ENCODE assay signal across 11 cellular contexts in genomic region chr6:56914791-56915658, GRCh38. TPM values are rescaled to one million over a fixed set of nuclear protein-coding genes. Genes with fewer than 3 reads are reported as not detected.
DNase-seq lines count a peak whose midpoint lies in the region; ATAC-seq and TF ChIP-seq lines count a peak whose summit lies in the region.
"Had no signal": no experiment of that assay in that cellular context is flagged by ENCODE, and none has a peak within 500 bp of the region (broad histone marks: within the 10 kb centered on the region; RNA-seq: fewer than 3 reads in every experiment).

No MANE protein-coding gene starts in this region.

- H3K79me2 ChIP-seq in GM23338 (replicated peaks; ENCODE audit: insufficient read depth) (no peaks in the 10 kb centered on the region), OCI-LY3 (ENCODE audit: low read length) (no peaks in the 10 kb centered on the region)

- no peak overlapping the region for H3K27ac Mint-ChIP-seq in GM23338
- no peak overlapping the region for H3K27ac Mint-ChIP-seq in activated naive CD8-positive, alpha-beta T cell treated with anti-CD3 and anti-CD28 coated beads for 36 hours
- H3K27ac Mint-ChIP-seq: activated naive CD4-positive, alpha-beta T cell treated with anti-CD3 and anti-CD28 coated beads, Interleukin-2, amount 50 U/mL, for 24 hours had no signal

- no peaks in the 10 kb centered on the region for H3K9me3 ChIP-seq in OCI-LY3 (ENCODE audit: insufficient read depth, low read length)
- no peaks in the 10 kb centered on the region for H3K9me3 ChIP-seq in left ventricle myocardium inferior (replicated peaks)
- H3K9me3 ChIP-seq: BLaER1, uterus had no signal

- H3K4me1 Mint-ChIP-seq in GM23338, result peaks cover 27% of the 10 kb centered on the region
- no peaks in the 10 kb centered on the region for H3K4me1 Mint-ChIP-seq in activated naive CD8-positive, alpha-beta T cell treated with anti-CD3 and anti-CD28 coated beads for 36 hours
- H3K4me1 Mint-ChIP-seq: activated naive CD4-positive, alpha-beta T cell treated with anti-CD3 and anti-CD28 coated beads, Interleukin-2, amount 50 U/mL, for 24 hours had no signal

- H3K4me3 Mint-ChIP-seq in GM23338, result no peak overlapping the region
- no peak overlapping the region for H3K4me3 Mint-ChIP-seq in activated naive CD8-positive, alpha-beta T cell treated with anti-CD3 and anti-CD28 coated beads for 36 hours
- H3K4me3 Mint-ChIP-seq: activated naive CD4-positive, alpha-beta T cell treated with anti-CD3 and anti-CD28 coated beads, Interleukin-2, amount 50 U/mL, for 24 hours had no signal

- peak overlapping the region; percentile 28; the same call in 1 of the 2 replicates for H2AFZ ChIP-seq in GM23338
- H2AFZ ChIP-seq in OCI-LY3 (ENCODE audit: low read depth, low read length), result peak overlapping the region; percentile 61

- no peaks in the 10 kb centered on the region; the same call in 1 of the 2 replicates for H3F3A ChIP-seq in GM23338 (replicated peaks; ENCODE audit: low read depth)

- H3K36me3 Mint-ChIP-seq in GM23338 (ENCODE audit: low read depth), result no peaks in the 10 kb centered on the region
- H3K36me3 Mint-ChIP-seq in activated naive CD8-positive, alpha-beta T cell treated with anti-CD3 and anti-CD28 coated beads for 36 hours, result no peaks in the 10 kb centered on the region
- H3K36me3 Mint-ChIP-seq: activated naive CD4-positive, alpha-beta T cell treated with anti-CD3 and anti-CD28 coated beads, Interleukin-2, amount 50 U/mL, for 24 hours had no signal

- TF ChIP-seq CTCF in GM23338 (conservative IDR thresholded peaks at IDR 0.05; ENCODE audit: low read depth in 2 of 2), result no peak
- TF ChIP-seq CTCF in OCI-LY3 (IDR thresholded peaks at IDR 0.05; ENCODE audit: low read depth, low read length), result no peak
- no peak for TF ChIP-seq CTCF in left ventricle myocardium inferior (IDR thresholded peaks at IDR 0.05; ENCODE audit: borderline replicate concordance)

- H3K4me1 ChIP-seq in GM23338 (ENCODE audit: insufficient read depth), result peaks cover 18% of the 10 kb centered on the region
- peaks cover 14% of the 10 kb centered on the region for H3K4me1 ChIP-seq in OCI-LY3 (ENCODE audit: low read length)
- H3K4me1 ChIP-seq in left ventricle myocardium inferior, result peaks cover 9% of the 10 kb centered on the region
- H3K4me1 ChIP-seq: BLaER1, uterus had no signal

- no peak overlapping the region for H3K9ac ChIP-seq in OCI-LY3 (ENCODE audit: low read length)
- H3K9ac ChIP-seq: BLaER1 had no signal

- H3K27ac ChIP-seq in GM23338 (ENCODE audit: low read depth), result peak overlapping the region; percentile 14; the same call in 1 of the 2 replicates
- no peak overlapping the region for H3K27ac ChIP-seq in OCI-LY3 (ENCODE audit: low read length)
- peak overlapping the region; percentile 48 for H3K27ac ChIP-seq in left ventricle myocardium inferior (replicated peaks)
- H3K27ac ChIP-seq: BLaER1, uterus had no signal

- H3K36me3 ChIP-seq in GM23338 (ENCODE audit: insufficient read depth) (no peaks in the 10 kb centered on the region), OCI-LY3 (replicated peaks; ENCODE audit: low read depth, low read length) (no peaks in the 10 kb centered on the region), left ventricle myocardium inferior (no peaks in the 10 kb centered on the region)
- H3K36me3 ChIP-seq: BLaER1, uterus had no signal

- H3K4me2 ChIP-seq in GM23338, result no peak overlapping the region
- peak overlapping the region; percentile 15 for H3K4me2 ChIP-seq in OCI-LY3 (ENCODE audit: low read length)
- H3K4me2 ChIP-seq: BLaER1 had no signal

- no peaks in the 10 kb centered on the region for H3K9me3 Mint-ChIP-seq in GM23338
- no peaks in the 10 kb centered on the region for H3K9me3 Mint-ChIP-seq in activated naive CD8-positive, alpha-beta T cell treated with anti-CD3 and anti-CD28 coated beads for 36 hours
- H3K9me3 Mint-ChIP-seq: activated naive CD4-positive, alpha-beta T cell treated with anti-CD3 and anti-CD28 coated beads, Interleukin-2, amount 50 U/mL, for 24 hours had no signal

- H3K27me3 ChIP-seq in GM23338 (ENCODE audit: insufficient read depth) (no peaks in the 10 kb centered on the region), OCI-LY3 (ENCODE audit: low read depth, low read length) (peaks cover 12% of the 10 kb centered on the region; the same call in 1 of the 2 replicates), left ventricle myocardium inferior (ENCODE audit: low read depth) (peaks cover 7% of the 10 kb centered on the region)
- H3K27me3 ChIP-seq: BLaER1, uterus had no signal

- no peak for ATAC-seq in GM23338
- no peak for ATAC-seq in GM21515 (IDR thresholded peaks at IDR 0.05; ENCODE audit: unreplicated experiment)
- ATAC-seq in GM21723 (IDR thresholded peaks at IDR 0.05; ENCODE audit: unreplicated experiment), result no peak

- intact Hi-C loops in left ventricle myocardium inferior (cut with micrococcal nuclease), result no loop called here

- H4K20me1 ChIP-seq in GM23338 (replicated peaks; ENCODE audit: insufficient read depth), result no peaks in the 10 kb centered on the region
- no peaks in the 10 kb centered on the region for H4K20me1 ChIP-seq in OCI-LY3 (ENCODE audit: insufficient read depth, low read length)
- H4K20me1 ChIP-seq: BLaER1 had no signal

- no peak overlapping the region for H3K4me3 ChIP-seq in GM23338
- no peak overlapping the region for H3K4me3 ChIP-seq in OCI-LY3 (ENCODE audit: low read length)
- H3K4me3 ChIP-seq in left ventricle myocardium inferior, result no peak overlapping the region
- H3K4me3 ChIP-seq: BLaER1, uterus had no signal

- H3K27me3 Mint-ChIP-seq in GM23338 (ENCODE audit: insufficient read depth, low read depth, poor library complexity), result peaks cover 2% of the 10 kb centered on the region
- H3K27me3 Mint-ChIP-seq in activated naive CD8-positive, alpha-beta T cell treated with anti-CD3 and anti-CD28 coated beads for 36 hours, result peaks cover 3% of the 10 kb centered on the region

- no peaks in the 10 kb centered on the region for H3K9me2 ChIP-seq in GM23338 (ENCODE audit: insufficient read depth)

- DNase-seq in Ammon's horn (ENCODE audit: low spot score), result peak; percentile 84
- DNase-seq in GM23338 (ENCODE audit: low spot score), result no peak
- peak; percentile 30 for DNase-seq in left ventricle myocardium inferior
- DNase-seq in activated naive CD8-positive, alpha-beta T cell treated with anti-CD3 and anti-CD28 coated beads for 36 hours, result no peak
- no peak for DNase-seq in kidney tubule cell (ENCODE audit: low spot score)
- DNase-seq: uterus had no signal

TF ChIP-seq in GM23338, 12 proteins besides CTCF, POLR2A, EP300 and RAD21 (continues in another document):
- no peak for TF ChIP-seq JUNB (IDR thresholded peaks at IDR 0.05; ENCODE audit: unreplicated experiment)
- no peak for TF ChIP-seq EZH2 (IDR thresholded peaks at IDR 0.05; ENCODE audit: low read depth, unreplicated experiment)
- no peak for TF ChIP-seq CREB1 (CRISPR knock-in tag; IDR thresholded peaks at IDR 0.05; ENCODE audit: low read depth)
- no peak for TF ChIP-seq STAT1 (IDR thresholded peaks at IDR 0.05; ENCODE audit: unreplicated experiment)

RNA-seq across cellular contexts. Expression of gene BEND6, which starts 39.9 kb away (rescaled TPM):
- total RNA-seq in GM23338 (2014; rRNA removed; shearing (Covaris generic)), result 4.9 and 6.7 TPM in 2 replicates
- polyA plus RNA-seq in GM23338 (2016; fragmentation: Nextera tagmentation; extraction: Ambion mirVana), result 4.5 and 6.0 TPM in 2 replicates
- 0.38 TPM for total RNA-seq in left ventricle myocardium inferior
- total RNA-seq in activated naive CD8-positive, alpha-beta T cell treated with anti-CD3 and anti-CD28 coated beads for 36 hours, result not detected

Comparison
In these comparisons a context has a peak if more than half of its experiments do, and no peak if none do; other contexts are left out.
1. DNase-seq: peak in Ammon's horn (single experiment) and left ventricle myocardium inferior (single experiment); none in GM23338 (single experiment), activated naive CD8-positive, alpha-beta T cell treated with anti-CD3 and anti-CD28 coated beads for 36 hours (single experiment) and kidney tubule cell (single experiment).